Comparison of ENCODE assay signal across 10 cellular contexts in genomic region chr7:74482629-74483401, GRCh38. TPM values are rescaled to one million over a fixed set of nuclear protein-coding genes. Genes with fewer than 3 reads are reported as not detected.
DNase-seq lines count a peak whose midpoint lies in the region; TF ChIP-seq lines count a peak whose summit lies in the region.
"Had no signal": no experiment of that assay in that cellular context is flagged by ENCODE, and none has a peak within 500 bp of the region (broad histone marks: within the 10 kb centered on the region; RNA-seq: fewer than 3 reads in every experiment).

No MANE protein-coding gene starts in this region.

- TF ChIP-seq CTCF in breast epithelium (IDR thresholded peaks at IDR 0.05), result no peak

- H3K4me3 ChIP-seq in breast epithelium, result no peak overlapping the region

- peak; percentile 71 for TF ChIP-seq EP300 in Ishikawa (IDR thresholded peaks at IDR 0.05; ENCODE audit: borderline replicate concordance)

- H3K36me3 ChIP-seq in breast epithelium, result no peaks in the 10 kb centered on the region

- peaks cover 24% of the 10 kb centered on the region for H3K27me3 Mint-ChIP-seq in activated naive CD8-positive, alpha-beta T cell treated with anti-CD3 and anti-CD28 coated beads for 36 hours

- H3K4me3 Mint-ChIP-seq in activated naive CD8-positive, alpha-beta T cell treated with anti-CD3 and anti-CD28 coated beads for 36 hours, result no peak overlapping the region
- H3K4me3 Mint-ChIP-seq: stimulated activated naive B cell treated with anti-CD40 and anti-IgM and Interleukin-4, amounts not matched to agents 10 μg/mL and 1 μg/mL and 100 μg/mL, for 72 hours had no signal

- in situ Hi-C loops in ACHN (cut with HindIII; ENCODE audit: low pct_ligation_motif_present, low pct_unique_long_range_greater_than_20kb, low sequenced_read_pairs), result no loop called here

- peaks cover 22 to 29% of the 10 kb centered on the region in 2 donors for H3K4me1 ChIP-seq in breast epithelium

- H3K9me3 ChIP-seq in breast epithelium, result no peaks in the 10 kb centered on the region

- TF ChIP-seq POLR2A in breast epithelium (IDR thresholded peaks at IDR 0.05), result no peak

- intact Hi-C loops in breast epithelium (cut with DNase I; ENCODE audit: low total_unique reads), result loop anchor here (5.0 kb wide), 1 partner anchor 174 kb away; the partner anchor contains the start of gene GTF2I

- peaks cover 2% of the 10 kb centered on the region for H3K4me1 Mint-ChIP-seq in activated naive CD8-positive, alpha-beta T cell treated with anti-CD3 and anti-CD28 coated beads for 36 hours

- DNase-seq in ACHN, result peak; percentile 100
- DNase-seq in breast epithelium (ENCODE audit: low spot score in 2 of 2), result peak in 1 of 2 donors; percentile 74
- peak; percentile 26 for DNase-seq in mucosa of gallbladder (ENCODE audit: low spot score)
- DNase-seq in activated naive CD8-positive, alpha-beta T cell treated with anti-CD3 and anti-CD28 coated beads for 36 hours, result no peak
- DNase-seq in NCI-H526 treated with DMSO at 0.1 percent for 48 hours (lab: John Stamatoyannopoulos, UW), result no peak
- no peak for DNase-seq in NCI-H128 (lab: John Stamatoyannopoulos, UW; ENCODE audit: unreplicated experiment)
- DNase-seq in SK-N-DZ (ENCODE audit: low spot score), result no peak
- DNase-seq: activated T-cell treated with anti-CD3 and anti-CD28 coated beads, Interleukin-2, amount 50 U/mL, for 48 hours; stimulated activated naive B cell treated with anti-CD40 and anti-IgM and Interleukin-4, amounts not matched to agents 10 μg/mL and 1 μg/mL and 100 μg/mL, for 72 hours had no signal

- peak overlapping the region; percentile 75 to 95 for H3K27ac ChIP-seq in breast epithelium

- no peak for TF ChIP-seq RAD21 in Ishikawa (IDR thresholded peaks at IDR 0.05; ENCODE audit: low read depth)

- no peaks in the 10 kb centered on the region for H3K36me3 Mint-ChIP-seq in activated naive CD8-positive, alpha-beta T cell treated with anti-CD3 and anti-CD28 coated beads for 36 hours

- H3K27me3 ChIP-seq in breast epithelium, result no peaks in the 10 kb centered on the region

- H3K27ac Mint-ChIP-seq in activated naive CD8-positive, alpha-beta T cell treated with anti-CD3 and anti-CD28 coated beads for 36 hours, result no peak overlapping the region
- H3K27ac Mint-ChIP-seq: stimulated activated naive B cell treated with anti-CD40 and anti-IgM and Interleukin-4, amounts not matched to agents 10 μg/mL and 1 μg/mL and 100 μg/mL, for 72 hours had no signal

- no peaks in the 10 kb centered on the region for H3K9me3 Mint-ChIP-seq in activated naive CD8-positive, alpha-beta T cell treated with anti-CD3 and anti-CD28 coated beads for 36 hours
- H3K9me3 Mint-ChIP-seq: stimulated activated naive B cell treated with anti-CD40 and anti-IgM and Interleukin-4, amounts not matched to agents 10 μg/mL and 1 μg/mL and 100 μg/mL, for 72 hours had no signal

TF ChIP-seq in Ishikawa, 13 proteins besides CTCF, POLR2A, EP300 and RAD21:
- no peak for TF ChIP-seq TCF12 (IDR thresholded peaks at IDR 0.05; ENCODE audit: low read depth)
- no peak for TF ChIP-seq YY1 (IDR thresholded peaks at IDR 0.05; ENCODE audit: low read depth)
- peak; percentile 79 for TF ChIP-seq USF1 (IDR thresholded peaks at IDR 0.05)
- TF ChIP-seq NFIC (IDR thresholded peaks at IDR 0.05), result peak; percentile 46
- no peak for TF ChIP-seq FOXM1 (IDR thresholded peaks at IDR 0.05; ENCODE audit: borderline replicate concordance, low read depth)
- TF ChIP-seq TEAD4 (IDR thresholded peaks at IDR 0.05), result peak; percentile 87
- TF ChIP-seq CREB1 (IDR thresholded peaks at IDR 0.05; ENCODE audit: low read depth), result peak; percentile 53; the same call in 1 of the 2 replicates
- TF ChIP-seq CEBPB (IDR thresholded peaks at IDR 0.05), result peak; percentile 90

RNA-seq across cellular contexts. Expression of gene GTF2IRD1, which starts 29.1 kb away (rescaled TPM):
- total RNA-seq in breast epithelium (10 to 100 TPM; 11.0 to 18.7 (median 12.5) TPM), mucosa of gallbladder (28.9 TPM)
- 1 to 10 TPM; 2.0 to 2.2 TPM for total RNA-seq in activated naive CD8-positive, alpha-beta T cell treated with anti-CD3 and anti-CD28 coated beads for 36 hours
- polyA plus RNA-seq in SK-N-DZ (2014; cell fraction: cytosol; rRNA removed), result 22.3 and 24.3 TPM in 2 replicates
- polyA plus RNA-seq in SK-N-DZ (2014; cell fraction: nucleus; rRNA removed), result 31.3 and 45.6 TPM in 2 replicates

Comparison
In these comparisons a context has a peak if more than half of its experiments do, and no peak if none do; other contexts are left out.
1. DNase-seq: peak in ACHN (single experiment) and mucosa of gallbladder (single experiment); none in activated naive CD8-positive, alpha-beta T cell treated with anti-CD3 and anti-CD28 coated beads for 36 hours (single experiment), NCI-H526 treated with DMSO at 0.1 percent for 48 hours (single experiment), NCI-H128 (single experiment) and SK-N-DZ (single experiment).